In genomic region chr1:146938927-146939786, GRCh38 we compare ENCODE assay signal across 8 cellular contexts. TPM values are rescaled to one million over a fixed set of nuclear protein-coding genes. Genes with fewer than 3 reads are reported as not detected.
DNase-seq lines count a peak whose midpoint lies in the region; ATAC-seq and TF ChIP-seq lines count a peak whose summit lies in the region.
"Not testable (repeated sequence)": the region's sequence is repeated elsewhere in the genome, so short reads cannot be mapped to it uniquely, and the experiment has no call there.

No MANE protein-coding gene starts in this region.

- not testable (repeated sequence) for H3K9me2 ChIP-seq in GM23338 (ENCODE audit: insufficient read depth)

- H3K9me3 ChIP-seq in HUES6 (ENCODE audit: control insufficient read depth, insufficient read depth, low read depth, low read length); suprapubic skin: not testable (repeated sequence)

- TF ChIP-seq EP300 in suprapubic skin (IDR thresholded peaks at IDR 0.05) = not testable (repeated sequence)

- H3K4me3 Mint-ChIP-seq in GM23338 (peak overlapping the region; percentile 89), glutamatergic neuron (ENCODE audit: unreplicated experiment) (peak overlapping the region; percentile 87), natural killer cell (peak overlapping the region; percentile 89)
- peak overlapping the region; percentile 84 for H3K4me3 Mint-ChIP-seq in activated naive CD8-positive, alpha-beta T cell treated with anti-CD3 and anti-CD28 coated beads, Interleukin-2, amount 10 ng/mL, durations not matched to agents 7 days and 5 days

- not testable (repeated sequence) for H3K27me3 Mint-ChIP-seq in GM23338 (ENCODE audit: insufficient read depth, low read depth, poor library complexity); activated naive CD8-positive, alpha-beta T cell treated with anti-CD3 and anti-CD28 coated beads, Interleukin-2, amount 10 ng/mL, durations not matched to agents 7 days and 5 days; glutamatergic neuron (ENCODE audit: unreplicated experiment); natural killer cell (ENCODE audit: low read depth in 2 of 2)

- H3K9ac ChIP-seq in HUES6 (ENCODE audit: low read length) = peak overlapping the region; percentile 88

- WGBS in suprapubic skin = 26% methylated on average over 11 of the region's 55 CpGs

- H3K4me1 ChIP-seq in GM23338 (ENCODE audit: insufficient read depth); HUES6 (ENCODE audit: control insufficient read depth, insufficient read depth, low read length); suprapubic skin: not testable (repeated sequence)

- H3K27ac Mint-ChIP-seq in GM23338; activated naive CD8-positive, alpha-beta T cell treated with anti-CD3 and anti-CD28 coated beads, Interleukin-2, amount 10 ng/mL, durations not matched to agents 7 days and 5 days: not testable (repeated sequence)
- H3K27ac Mint-ChIP-seq in glutamatergic neuron (ENCODE audit: unreplicated experiment) (peak overlapping the region; percentile 1), natural killer cell (peak overlapping the region; percentile 80 to 91)

- H3K27ac ChIP-seq in GM23338 (ENCODE audit: low read depth) = not testable (repeated sequence)
- H3K27ac ChIP-seq in HUES6 (ENCODE audit: low read depth, low read length) = peak overlapping the region; percentile 33; the same call in 1 of the 2 replicates
- H3K27ac ChIP-seq in suprapubic skin = peak overlapping the region; percentile 89

- not testable (repeated sequence) for H3F3A ChIP-seq in GM23338 (replicated peaks; ENCODE audit: low read depth)

- ATAC-seq in GM23338 (peak; percentile 78), SK-N-SH treated with all-trans-retinoic acid at 6 μM for 48 hours (peak; percentile 67), natural killer cell (peak; percentile 27 to 48 (median 28))
- peak; percentile 13 for ATAC-seq in activated naive CD8-positive, alpha-beta T cell treated with anti-CD3 and anti-CD28 coated beads, Interleukin-2, amount 10 ng/mL, durations not matched to agents 7 days and 5 days (ENCODE audit: low read depth)

- H3K9me3 Mint-ChIP-seq in GM23338; activated naive CD8-positive, alpha-beta T cell treated with anti-CD3 and anti-CD28 coated beads, Interleukin-2, amount 10 ng/mL, durations not matched to agents 7 days and 5 days; glutamatergic neuron (ENCODE audit: unreplicated experiment); natural killer cell: not testable (repeated sequence)

- H2AFZ ChIP-seq in GM23338 = peak overlapping the region; percentile 47; the same call in 1 of the 2 replicates

- not testable (repeated sequence) for H3K4me1 Mint-ChIP-seq in GM23338; glutamatergic neuron (ENCODE audit: low read depth, unreplicated experiment); natural killer cell
- H3K4me1 Mint-ChIP-seq in activated naive CD8-positive, alpha-beta T cell treated with anti-CD3 and anti-CD28 coated beads, Interleukin-2, amount 10 ng/mL, durations not matched to agents 7 days and 5 days = peaks cover 15% of the 10 kb centered on the region

- POLR2A ChIA-PET in activated naive CD8-positive, alpha-beta T cell treated with anti-CD3 and anti-CD28 coated beads, Interleukin-2, amount 10 ng/mL, durations not matched to agents 7 days and 5 days (lab: Charles Lee) = interaction anchor here (0.6 kb wide), 1 partner anchor 1365 kb away, joined by 3 read pairs; no protein-coding TSS in a partner anchor

- H3K36me3 Mint-ChIP-seq in GM23338 (ENCODE audit: low read depth); activated naive CD8-positive, alpha-beta T cell treated with anti-CD3 and anti-CD28 coated beads, Interleukin-2, amount 10 ng/mL, durations not matched to agents 7 days and 5 days; glutamatergic neuron (ENCODE audit: unreplicated experiment); natural killer cell: not testable (repeated sequence)

- not testable (repeated sequence) for H3K36me3 ChIP-seq in GM23338 (ENCODE audit: insufficient read depth); HUES6 (ENCODE audit: control insufficient read depth, insufficient read depth, low read length); suprapubic skin

- not testable (repeated sequence) for H4K20me1 ChIP-seq in GM23338 (replicated peaks; ENCODE audit: insufficient read depth)

- not testable (repeated sequence) for H3K27me3 ChIP-seq in GM23338 (ENCODE audit: insufficient read depth); HUES6 (ENCODE audit: control insufficient read depth, insufficient read depth, low read length); suprapubic skin

- peaks cover 12% of the 10 kb centered on the region for H3K79me2 ChIP-seq in GM23338 (replicated peaks; ENCODE audit: insufficient read depth)

- H3K4me2 ChIP-seq in GM23338 = peak overlapping the region; percentile 90

- intact Hi-C loops in natural killer cell (cut with micrococcal nuclease) = not testable (repeated sequence)

- H3K4me3 ChIP-seq in GM23338 (peak overlapping the region; percentile 73), HUES6 (ENCODE audit: low read depth, low read length) (peak overlapping the region; percentile 89), suprapubic skin (peak overlapping the region; percentile 78)

- TF ChIP-seq CTCF in GM23338 (conservative IDR thresholded peaks at IDR 0.05; ENCODE audit: low read depth in 2 of 2); glutamatergic neuron (IDR thresholded peaks at IDR 0.05; ENCODE audit: partially characterized antibody, unreplicated experiment); natural killer cell (IDR thresholded peaks at IDR 0.05); suprapubic skin (IDR thresholded peaks at IDR 0.05): not testable (repeated sequence)

- DNase-seq in Daoy (ENCODE audit: low read depth) = peak; percentile 27
- DNase-seq in GM23338 (ENCODE audit: low spot score) = peak; percentile 51
- peak; percentile 67 for DNase-seq in activated naive CD8-positive, alpha-beta T cell treated with anti-CD3 and anti-CD28 coated beads, Interleukin-2, amount 10 ng/mL, durations not matched to agents 7 days and 5 days
- DNase-seq in glutamatergic neuron = peak; percentile 29
- DNase-seq in natural killer cell = peak; percentile 19
- not testable (repeated sequence) for DNase-seq in suprapubic skin (ENCODE audit: low spot score in 2 of 2)

- TF ChIP-seq POLR2A in suprapubic skin (IDR thresholded peaks at IDR 0.05) = not testable (repeated sequence)

RNA-seq across cellular contexts. Expression of gene NBPF12, which starts 1.0 kb away (rescaled TPM):
- 2.8 and 5.4 TPM in 2 replicates for total RNA-seq in Daoy (2014; rRNA removed; shearing (Covaris generic))
- total RNA-seq in GM23338 (2014; rRNA removed; shearing (Covaris generic)) = 5.0 and 6.8 TPM in 2 replicates
- 3.1 and 3.4 TPM in 2 replicates for polyA plus RNA-seq in GM23338 (2016; fragmentation: Nextera tagmentation; extraction: Ambion mirVana)
- 10 to 100 TPM; 22.9 to 25.1 TPM for total RNA-seq in activated naive CD8-positive, alpha-beta T cell treated with anti-CD3 and anti-CD28 coated beads, Interleukin-2, amount 10 ng/mL, durations not matched to agents 7 days and 5 days
- total RNA-seq in glutamatergic neuron (ENCODE audit: unreplicated experiment) = 14.7 TPM
- total RNA-seq in natural killer cell = 10 to 100 TPM; 22.6 to 28.9 (median 27.7) TPM
- total RNA-seq in suprapubic skin = 10 to 100 TPM in 2 of 4 donors, 1 to 10 TPM in 2; 7.8 to 42.4 (median 9.7) TPM

Comparison
In these comparisons a context has a peak if more than half of its experiments do, and no peak if none do; other contexts are left out.
1. ATAC-seq: peak in every context shown above with its lines; median percentile 78 in GM23338; 67 in SK-N-SH treated with all-trans-retinoic acid at 6 μM for 48 hours; 28 in natural killer cell; 13 in activated naive CD8-positive, alpha-beta T cell treated with anti-CD3 and anti-CD28 coated beads, Interleukin-2, amount 10 ng/mL, durations not matched to agents 7 days and 5 days.